8 cellular contexts compared by ENCODE assay signal in genomic region chr1:93878889-93879586, GRCh38.
DNase-seq lines count a peak whose midpoint lies in the region; ATAC-seq lines count a peak whose summit lies in the region.

DNTTIP2 (minus strand) TSS chr1:93879206; CDS start chr1:93879148, 58 bp downstream.

- peak; percentile 96 for DNase-seq in AG08395 (ENCODE audit: low spot score)
- peak; percentile 73 for DNase-seq in NCI-H226
- peak; percentile 56 to 79 (median 72) for DNase-seq in activated CD4-positive, CD25-positive, alpha-beta regulatory T cell (lab: John Stamatoyannopoulos, UW)
- DNase-seq in central memory CD4-positive, alpha-beta T cell, result peak; percentile 84
- DNase-seq in inferior parietal cortex (ENCODE audit: extremely low spot score), result peak; percentile 96
- DNase-seq in stimulated activated CD4-positive, alpha-beta T cell treated with anti-CD3 and anti-CD28 coated beads, Interleukin-12 subunit alpha, Interleukin-12 subunit beta, amount 100 ng/mL, for 24 hours (ENCODE audit: low read depth in 2 of 2), result peak; percentile 83 to 87

- ATAC-seq in GM18909 (IDR thresholded peaks at IDR 0.05; ENCODE audit: poor library complexity, unreplicated experiment) (peak; percentile 96), HG03175 (IDR thresholded peaks at IDR 0.05; ENCODE audit: unreplicated experiment) (peak; percentile 96)

Comparison
In these comparisons a context has a peak if more than half of its experiments do, and no peak if none do; other contexts are left out.
1. Peak in every context shown above with its lines: DNase-seq and ATAC-seq.